Comparison of ENCODE assay signal across 8 cellular contexts in genomic region chr11:64876835-64877341, GRCh38. TPM values are rescaled to one million over a fixed set of nuclear protein-coding genes. Genes with fewer than 3 reads are reported as not detected.
DNase-seq lines count a peak whose midpoint lies in the region; ATAC-seq and TF ChIP-seq lines count a peak whose summit lies in the region.

No MANE protein-coding gene starts in this region.

- H3K36me3 ChIP-seq in skeletal muscle tissue (ENCODE audit: control insufficient read depth in 3 of 3, insufficient read depth in 3 of 3, low read length in 3 of 3) = peaks cover 12 to 18% (median 16%) of the 10 kb centered on the region in 3 donors

- no peaks in the 10 kb centered on the region for H3K27me3 ChIP-seq in skeletal muscle tissue (ENCODE audit: control insufficient read depth in 3 of 3, insufficient read depth in 3 of 3, low read length in 3 of 3)

- H3K9me3 Mint-ChIP-seq in T-helper 2 cell treated with Interferon-gamma antibody and Interleukin-4, amounts not matched to agents 5 μg/mL and 100 μg/mL, for 36 hours = no peaks in the 10 kb centered on the region
- no peaks in the 10 kb centered on the region for H3K9me3 Mint-ChIP-seq in activated CD8-positive, alpha-beta T cell treated with anti-CD3 and anti-CD28 coated beads for 36 hours

- no peak for ATAC-seq in activated CD8-positive, alpha-beta T cell treated with anti-CD3 and anti-CD28 coated beads for 36 hours
- ATAC-seq in GM21526 (IDR thresholded peaks at IDR 0.05; ENCODE audit: low FRiP score, unreplicated experiment) = no peak

- no peaks in the 10 kb centered on the region for H3K9me3 ChIP-seq in skeletal muscle tissue (ENCODE audit: control insufficient read depth in 3 of 3, low read length in 3 of 3)

- H3K4me3 ChIP-seq in skeletal muscle tissue (ENCODE audit: low read length in 3 of 3) = peak overlapping the region; percentile 93 to 99 (median 97)

- peaks cover 61 to 73% (median 70%) of the 10 kb centered on the region in 3 donors for H3K4me1 ChIP-seq in skeletal muscle tissue (ENCODE audit: control insufficient read depth in 3 of 3, insufficient read depth in 3 of 3, low read length in 3 of 3)

- no peak for TF ChIP-seq CTCF in activated CD8-positive, alpha-beta T cell treated with anti-CD3 and anti-CD28 coated beads for 36 hours (IDR thresholded peaks at IDR 0.05)
- TF ChIP-seq CTCF in GM13976 (IDR thresholded peaks at IDR 0.05; ENCODE audit: borderline replicate concordance, control extremely low read depth, extremely low read depth, insufficient read depth, missing control alignments) = no peak

- in situ Hi-C loops in GM13976 (cut with MboI; ENCODE audit: low sequenced_read_pairs, unreplicated experiment) = no loop called here

- peaks cover 47% of the 10 kb centered on the region for H3K36me3 Mint-ChIP-seq in T-helper 2 cell treated with Interferon-gamma antibody and Interleukin-4, amounts not matched to agents 5 μg/mL and 100 μg/mL, for 36 hours (ENCODE audit: low read depth)
- H3K36me3 Mint-ChIP-seq in activated CD8-positive, alpha-beta T cell treated with anti-CD3 and anti-CD28 coated beads for 36 hours (ENCODE audit: low read depth) = peaks cover 42% of the 10 kb centered on the region

- H3K27ac ChIP-seq in skeletal muscle tissue (ENCODE audit: low read depth, low read length) = peak overlapping the region; percentile 69

- H3K9ac ChIP-seq in skeletal muscle tissue (ENCODE audit: low read depth in 1 of 3, low read length in 3 of 3) = peak overlapping the region; percentile 87 to 98 (median 93)

- H3K27me3 Mint-ChIP-seq in T-helper 2 cell treated with Interferon-gamma antibody and Interleukin-4, amounts not matched to agents 5 μg/mL and 100 μg/mL, for 36 hours (ENCODE audit: low read depth) = no peaks in the 10 kb centered on the region
- H3K27me3 Mint-ChIP-seq in activated CD8-positive, alpha-beta T cell treated with anti-CD3 and anti-CD28 coated beads for 36 hours = no peaks in the 10 kb centered on the region

- no peak for DNase-seq in T-helper 2 cell treated with Interferon-gamma antibody and Interleukin-4, amounts not matched to agents 5 μg/mL and 100 μg/mL, for 36 hours (ENCODE audit: low spot score)
- DNase-seq in T-helper 2 cell (no peak), hepatic stellate cell (ENCODE audit: low spot score) (peak; percentile 77), GM13976 (ENCODE audit: low spot score) (no peak), NCI-H187 (lab: John Stamatoyannopoulos, UW) (no peak)
- no peak for DNase-seq in activated CD8-positive, alpha-beta T cell treated with anti-CD3 and anti-CD28 coated beads for 36 hours

- intact Hi-C loops in activated CD8-positive, alpha-beta T cell treated with anti-CD3 and anti-CD28 coated beads for 36 hours (cut with micrococcal nuclease) = no loop called here

- H3K27ac Mint-ChIP-seq in T-helper 2 cell treated with Interferon-gamma antibody and Interleukin-4, amounts not matched to agents 5 μg/mL and 100 μg/mL, for 36 hours = peak overlapping the region; percentile 79
- peak overlapping the region; percentile 84 for H3K27ac Mint-ChIP-seq in activated CD8-positive, alpha-beta T cell treated with anti-CD3 and anti-CD28 coated beads for 36 hours

- peaks cover 62% of the 10 kb centered on the region for H3K4me1 Mint-ChIP-seq in T-helper 2 cell treated with Interferon-gamma antibody and Interleukin-4, amounts not matched to agents 5 μg/mL and 100 μg/mL, for 36 hours (ENCODE audit: low read depth)
- peaks cover 70% of the 10 kb centered on the region for H3K4me1 Mint-ChIP-seq in activated CD8-positive, alpha-beta T cell treated with anti-CD3 and anti-CD28 coated beads for 36 hours (ENCODE audit: low read depth)

- CTCF ChIA-PET in activated CD8-positive, alpha-beta T cell treated with anti-CD3 and anti-CD28 coated beads for 36 hours (lab: Charles Lee) = interaction anchor here (1.0 to 29.9 kb wide), 6 partner anchors 11 to 66 kb away, joined by 3 to 1168 read pairs (median 4); partner anchors contain the start of genes ATG2A, CDC42BPG and MEN1

- POLR2A ChIA-PET in activated CD8-positive, alpha-beta T cell treated with anti-CD3 and anti-CD28 coated beads for 36 hours (lab: Charles Lee) = interaction anchor here (0.8 to 14.9 kb wide), 9 partner anchors 10 to 258 kb away, joined by 3 to 768 read pairs (median 3); partner anchors contain the start of gene ZNHIT2

- peak overlapping the region; percentile 97 for H3K4me3 Mint-ChIP-seq in T-helper 2 cell treated with Interferon-gamma antibody and Interleukin-4, amounts not matched to agents 5 μg/mL and 100 μg/mL, for 36 hours
- H3K4me3 Mint-ChIP-seq in activated CD8-positive, alpha-beta T cell treated with anti-CD3 and anti-CD28 coated beads for 36 hours = peak overlapping the region; percentile 99

RNA-seq across cellular contexts. Expression of gene EHD1, which starts 1.5 kb away (rescaled TPM):
- 10 to 100 TPM; 60.3 to 65.1 TPM for total RNA-seq in activated CD8-positive, alpha-beta T cell treated with anti-CD3 and anti-CD28 coated beads for 36 hours
- total RNA-seq in skeletal muscle tissue = 28.2 TPM

RNA-seq across cellular contexts. Expression of gene CDC42BPG, which starts 32.4 kb away (rescaled TPM):
- total RNA-seq in activated CD8-positive, alpha-beta T cell treated with anti-CD3 and anti-CD28 coated beads for 36 hours = under 1 TPM; 0.31 to 0.61 TPM
- under 0.01 TPM for total RNA-seq in skeletal muscle tissue

RNA-seq across cellular contexts. Expression of gene ATG2A, which starts 40.1 kb away (rescaled TPM):
- 10 to 100 TPM; 17.1 to 17.5 TPM for total RNA-seq in activated CD8-positive, alpha-beta T cell treated with anti-CD3 and anti-CD28 coated beads for 36 hours
- 3.1 TPM for total RNA-seq in skeletal muscle tissue

RNA-seq across cellular contexts. Expression of gene PPP2R5B, which starts 47.6 kb away (rescaled TPM):
- 10 to 100 TPM; 20.2 to 21.2 TPM for total RNA-seq in activated CD8-positive, alpha-beta T cell treated with anti-CD3 and anti-CD28 coated beads for 36 hours
- total RNA-seq in skeletal muscle tissue = 6.3 TPM

RNA-seq across cellular contexts. Expression of gene GPHA2, which starts 58.8 kb away (rescaled TPM):
- not detected for total RNA-seq in activated CD8-positive, alpha-beta T cell treated with anti-CD3 and anti-CD28 coated beads for 36 hours
- total RNA-seq in skeletal muscle tissue = not detected
